1 cellular context compared by ENCODE assay signal in the genomic region with DNA sequence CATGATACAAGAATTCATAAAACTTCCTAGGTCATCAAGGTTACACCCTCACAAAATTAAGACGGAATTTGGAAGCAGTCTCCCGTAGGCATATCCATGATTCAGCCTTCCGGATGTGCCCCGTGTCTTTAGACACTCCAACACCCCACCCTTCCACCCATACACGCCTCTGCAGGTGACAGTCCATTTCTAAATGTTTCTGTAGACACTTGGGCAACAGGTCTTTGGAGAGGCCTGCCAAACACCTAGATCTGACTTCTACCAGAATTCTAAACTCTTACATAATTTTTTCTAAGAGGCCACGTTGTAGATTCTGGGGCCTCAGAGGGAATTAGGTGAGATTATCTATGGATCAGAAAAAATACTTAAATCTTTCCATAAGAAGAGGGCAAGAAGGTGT.
A peak's percentile ranks its signal among the peaks of the same experiment; 100 is the strongest.
TF ChIP-seq lines count a peak whose summit lies in the region.

No MANE protein-coding gene starts in this region.

TF ChIP-seq in HepG2, 621 proteins besides CTCF, POLR2A, EP300 and RAD21:
- TF ChIP-seq, protein P1, sequence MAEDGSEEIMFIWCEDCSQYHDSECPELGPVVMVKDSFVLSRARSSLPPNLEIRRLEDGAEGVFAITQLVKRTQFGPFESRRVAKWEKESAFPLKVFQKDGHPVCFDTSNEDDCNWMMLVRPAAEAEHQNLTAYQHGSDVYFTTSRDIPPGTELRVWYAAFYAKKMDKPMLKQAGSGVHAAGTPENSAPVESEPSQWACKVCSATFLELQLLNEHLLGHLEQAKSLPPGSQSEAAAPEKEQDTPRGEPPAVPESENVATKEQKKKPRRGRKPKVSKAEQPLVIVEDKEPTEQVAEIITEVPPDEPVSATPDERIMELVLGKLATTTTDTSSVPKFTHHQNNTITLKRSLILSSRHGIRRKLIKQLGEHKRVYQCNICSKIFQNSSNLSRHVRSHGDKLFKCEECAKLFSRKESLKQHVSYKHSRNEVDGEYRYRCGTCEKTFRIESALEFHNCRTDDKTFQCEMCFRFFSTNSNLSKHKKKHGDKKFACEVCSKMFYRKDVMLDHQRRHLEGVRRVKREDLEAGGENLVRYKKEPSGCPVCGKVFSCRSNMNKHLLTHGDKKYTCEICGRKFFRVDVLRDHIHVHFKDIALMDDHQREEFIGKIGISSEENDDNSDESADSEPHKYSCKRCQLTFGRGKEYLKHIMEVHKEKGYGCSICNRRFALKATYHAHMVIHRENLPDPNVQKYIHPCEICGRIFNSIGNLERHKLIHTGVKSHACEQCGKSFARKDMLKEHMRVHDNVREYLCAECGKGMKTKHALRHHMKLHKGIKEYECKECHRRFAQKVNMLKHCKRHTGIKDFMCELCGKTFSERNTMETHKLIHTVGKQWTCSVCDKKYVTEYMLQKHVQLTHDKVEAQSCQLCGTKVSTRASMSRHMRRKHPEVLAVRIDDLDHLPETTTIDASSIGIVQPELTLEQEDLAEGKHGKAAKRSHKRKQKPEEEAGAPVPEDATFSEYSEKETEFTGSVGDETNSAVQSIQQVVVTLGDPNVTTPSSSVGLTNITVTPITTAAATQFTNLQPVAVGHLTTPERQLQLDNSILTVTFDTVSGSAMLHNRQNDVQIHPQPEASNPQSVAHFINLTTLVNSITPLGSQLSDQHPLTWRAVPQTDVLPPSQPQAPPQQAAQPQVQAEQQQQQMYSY (CRISPR knock-in tag; IDR thresholded peaks at IDR 0.05) = 0 out of 2 replicates have a peak, but pooled peaks have one; percentile 4
- TF ChIP-seq CBX2 (IDR thresholded peaks at IDR 0.05; ENCODE audit: low read depth, low read length) (no peak), CBX2 (CRISPR knock-in tag; IDR thresholded peaks at IDR 0.05; ENCODE audit: low read depth) (no peak), CEBPB (IDR thresholded peaks at IDR 0.05; ENCODE audit: borderline replicate concordance, low read depth, low read length) (peak; percentile 29; the same call in 1 of the 2 replicates), ZNF160 (CRISPR knock-in tag; IDR thresholded peaks at IDR 0.05) (no peak), ZNF616 (CRISPR knock-in tag; IDR thresholded peaks at IDR 0.05; ENCODE audit: low read depth) (no peak), CHD4 (IDR thresholded peaks at IDR 0.05; ENCODE audit: borderline replicate concordance, low read length) (peak; percentile 48; the same call in 1 of the 2 replicates)
